Comparison of ENCODE assay signal across 1 cellular context in the genomic region with DNA sequence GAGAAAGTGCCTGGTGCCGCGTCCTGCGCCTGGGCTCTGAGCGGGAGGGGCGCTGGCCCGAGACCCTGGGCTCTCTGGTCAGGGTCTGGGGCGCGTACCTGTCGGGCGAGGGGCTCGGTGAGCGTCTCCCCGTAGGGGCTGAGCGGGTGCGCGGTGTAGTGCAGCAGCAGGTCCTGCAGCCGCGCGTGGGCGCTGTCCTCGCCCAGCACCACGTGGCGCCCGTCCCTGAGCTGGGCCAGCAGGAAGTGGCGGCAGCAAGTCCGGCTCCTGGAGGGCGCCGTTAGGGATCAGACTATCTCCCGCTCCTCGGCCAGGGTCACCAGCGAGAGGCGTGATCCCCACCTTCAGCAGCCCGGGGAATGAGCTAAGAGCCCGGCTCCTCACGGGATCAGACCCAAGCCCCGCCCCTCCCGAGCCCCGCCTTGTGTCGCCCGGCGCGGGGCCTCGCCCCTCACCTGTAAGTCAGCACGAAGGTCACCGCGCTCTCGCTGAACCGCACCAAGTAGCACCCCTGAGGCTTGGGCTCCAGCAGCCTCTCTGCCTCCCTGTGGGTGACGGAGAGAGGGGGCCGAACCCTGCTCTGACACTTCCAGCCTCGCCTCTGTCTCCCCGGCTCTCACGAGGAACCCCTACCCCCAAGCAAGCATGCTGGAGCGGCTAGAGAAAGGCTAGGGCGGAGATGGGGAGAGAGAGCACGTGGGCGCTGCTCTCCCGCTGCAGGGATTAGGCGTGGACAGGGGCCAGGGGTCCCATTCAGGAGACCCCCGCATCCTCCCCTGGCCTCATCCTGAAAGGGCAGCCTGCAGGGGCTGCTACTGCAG.
A peak's percentile ranks its signal among the peaks of the same experiment; 100 is the strongest.
TF ChIP-seq lines count a peak whose summit lies in the region.

No MANE protein-coding gene starts in this region.

TF ChIP-seq in endothelial cell of umbilical vein, 7 proteins besides CTCF, POLR2A, EP300 and RAD21:
- no peak for TF ChIP-seq POLR2AphosphoS5 (IDR thresholded peaks at IDR 0.05; ENCODE audit: insufficient read depth, low read depth, low read length)
- TF ChIP-seq MYC (IDR thresholded peaks at IDR 0.05; ENCODE audit: low read depth, low read length), result peak; percentile 98
- TF ChIP-seq MAX (IDR thresholded peaks at IDR 0.05; ENCODE audit: insufficient read depth, insufficient read length), result peak; percentile 92
